Comparison of ENCODE assay signal across 20 cellular contexts in genomic region chr19:32039446-32039845, GRCh38.
"Had no signal": no experiment of that assay in that cellular context is flagged by ENCODE, and none has a peak within 500 bp of the region (broad histone marks: within the 10 kb centered on the region; RNA-seq: fewer than 3 reads in every experiment).

No MANE protein-coding gene starts in this region.

- ATAC-seq: HepG2, SK-N-SH treated with all-trans-retinoic acid at 6 μM for 48 hours had no signal

- DNase-seq: IMR-90, Kasumi-1, MM.1S, NCI-H1092 treated with DMSO at 0.1 percent for 48 hours, NCI-H1436, NCI-H187, NCI-H2029, NCI-H2081 treated with DMSO at 0.1 percent for 48 hours, NCI-H2171, NCI-H226, NCI-H446, NCI-H510A, NCI-H524 treated with DMSO at 0.1 percent for 48 hours, NCI-H69, NCI-H774, RPMI8226, SHP77 had no signal

- H3K9ac ChIP-seq: KMS-11 had no signal

- H3K27ac ChIP-seq: KMS-11 had no signal
